In genomic region chr3:153165211-153165815, GRCh38 we compare ENCODE assay signal across 8 cellular contexts. TPM values are rescaled to one million over a fixed set of nuclear protein-coding genes. Genes with fewer than 3 reads are reported as not detected.
DNase-seq lines count a peak whose midpoint lies in the region; ATAC-seq and TF ChIP-seq lines count a peak whose summit lies in the region.

No MANE protein-coding gene starts in this region.

- TF ChIP-seq POLR2A in prostate gland (IDR thresholded peaks at IDR 0.05), result no peak

- H3K4me3 ChIP-seq in GM12864 (ENCODE audit: low read depth, low read length) (no peak overlapping the region; the same call in 1 of the 2 replicates), prostate gland (no peak overlapping the region)
- H3K4me3 ChIP-seq in effector memory CD4-positive, alpha-beta T cell (ENCODE audit: insufficient read depth, low read depth, low read length, poor library complexity, severe bottlenecking), result peak overlapping the region; percentile 95

- H3K9me3 ChIP-seq in effector memory CD4-positive, alpha-beta T cell (ENCODE audit: control insufficient read depth, low read length), result no peaks in the 10 kb centered on the region
- no peaks in the 10 kb centered on the region for H3K9me3 ChIP-seq in prostate gland

- peak; percentile 19 for TF ChIP-seq CTCF in GM12864 (IDR thresholded peaks at IDR 0.05; ENCODE audit: low read depth, low read length, missing control alignments)
- TF ChIP-seq CTCF in prostate gland (IDR thresholded peaks at IDR 0.05), result peak in 1 of 4 experiments; percentile 15

- intact Hi-C loops in prostate gland (cut with DNase I), result loop anchor here (10.0 kb wide), 2 partner anchors 111 to 429 kb away; no protein-coding TSS in a partner anchor

- no peaks in the 10 kb centered on the region for H3K27me3 ChIP-seq in effector memory CD4-positive, alpha-beta T cell (replicated peaks; ENCODE audit: control insufficient read depth, insufficient read depth, low read length, poor library complexity, severe bottlenecking)
- H3K27me3 ChIP-seq in prostate gland (replicated peaks; ENCODE audit: insufficient read depth), result no peaks in the 10 kb centered on the region

- peak overlapping the region; percentile 15 for H3K27ac ChIP-seq in effector memory CD4-positive, alpha-beta T cell (ENCODE audit: insufficient read depth, low read length, poor library complexity, severe bottlenecking)
- H3K27ac ChIP-seq in prostate gland, result no peak overlapping the region

- H3K36me3 ChIP-seq in effector memory CD4-positive, alpha-beta T cell (ENCODE audit: control insufficient read depth, insufficient read depth, low read length), result no peaks in the 10 kb centered on the region
- no peaks in the 10 kb centered on the region for H3K36me3 ChIP-seq in prostate gland

- ATAC-seq in GM21619 (IDR thresholded peaks at IDR 0.05; ENCODE audit: unreplicated experiment) (no peak), HG02763 (IDR thresholded peaks at IDR 0.05; ENCODE audit: unreplicated experiment) (no peak)

- DNase-seq in GM12864 (ENCODE audit: low read depth) (no peak), NOMO-1 treated with DMSO at 0.1 percent for 48 hours (lab: John Stamatoyannopoulos, UW; ENCODE audit: unreplicated experiment) (peak; percentile 70), pons (ENCODE audit: low spot score) (peak; percentile 42), prostate gland (ENCODE audit: low spot score) (no peak), NCI-H1092 (lab: John Stamatoyannopoulos, UW) (no peak)
- DNase-seq in effector memory CD4-positive, alpha-beta T cell, result no peak

- peaks cover under 1% of the 10 kb centered on the region for H3K4me1 ChIP-seq in effector memory CD4-positive, alpha-beta T cell (ENCODE audit: control insufficient read depth, insufficient read depth, low read length, poor library complexity, severe bottlenecking)
- H3K4me1 ChIP-seq in prostate gland (replicated peaks), result no peaks in the 10 kb centered on the region

RNA-seq across cellular contexts. Expression of gene RAP2B, which starts 3.3 kb away (rescaled TPM):
- total RNA-seq in prostate gland, result 10 to 100 TPM in 1 of 2 donors, 1 to 10 TPM in 1; 8.3 to 13.8 TPM

Comparison
In these comparisons a context has a peak if more than half of its experiments do, and no peak if none do; other contexts are left out.
1. DNase-seq: peak in NOMO-1 treated with DMSO at 0.1 percent for 48 hours (single experiment) and pons (single experiment); none in GM12864 (single experiment), effector memory CD4-positive, alpha-beta T cell (0 of 3), prostate gland (single experiment) and NCI-H1092 (single experiment).